In the genomic region with DNA sequence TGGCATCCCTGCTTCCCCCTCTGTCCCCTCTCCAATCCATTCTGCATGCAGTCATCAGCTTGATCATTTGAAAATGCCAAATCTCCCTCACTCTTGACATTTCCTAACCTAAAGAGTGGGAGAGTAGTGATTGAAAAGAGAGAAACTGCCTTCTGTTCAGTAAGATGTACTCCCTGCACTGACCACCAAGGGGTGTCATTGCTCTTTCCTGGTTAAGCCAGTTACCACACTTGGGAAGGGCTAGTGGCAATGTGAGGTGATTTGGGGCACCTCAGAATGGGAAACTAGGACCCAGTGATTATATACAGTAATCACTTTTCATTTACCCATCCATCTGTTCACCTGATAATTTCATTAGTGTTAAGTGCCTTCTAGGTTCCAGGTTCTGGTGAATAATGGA, we compare ENCODE assay signal across 1 cellular context.
TF ChIP-seq lines count a peak whose summit lies in the region.

No MANE protein-coding gene starts in this region.

TF ChIP-seq in WTC11, 78 proteins besides CTCF, POLR2A, EP300 and RAD21 (continued from another document):
- TF ChIP-seq, protein P1, sequence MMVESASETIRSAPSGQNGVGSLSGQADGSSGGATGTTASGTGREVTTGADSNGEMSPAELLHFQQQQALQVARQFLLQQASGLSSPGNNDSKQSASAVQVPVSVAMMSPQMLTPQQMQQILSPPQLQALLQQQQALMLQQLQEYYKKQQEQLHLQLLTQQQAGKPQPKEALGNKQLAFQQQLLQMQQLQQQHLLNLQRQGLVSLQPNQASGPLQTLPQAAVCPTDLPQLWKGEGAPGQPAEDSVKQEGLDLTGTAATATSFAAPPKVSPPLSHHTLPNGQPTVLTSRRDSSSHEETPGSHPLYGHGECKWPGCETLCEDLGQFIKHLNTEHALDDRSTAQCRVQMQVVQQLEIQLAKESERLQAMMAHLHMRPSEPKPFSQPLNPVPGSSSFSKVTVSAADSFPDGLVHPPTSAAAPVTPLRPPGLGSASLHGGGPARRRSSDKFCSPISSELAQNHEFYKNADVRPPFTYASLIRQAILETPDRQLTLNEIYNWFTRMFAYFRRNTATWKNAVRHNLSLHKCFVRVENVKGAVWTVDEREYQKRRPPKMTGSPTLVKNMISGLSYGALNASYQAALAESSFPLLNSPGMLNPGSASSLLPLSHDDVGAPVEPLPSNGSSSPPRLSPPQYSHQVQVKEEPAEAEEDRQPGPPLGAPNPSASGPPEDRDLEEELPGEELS (CRISPR knock-in tag; IDR thresholded peaks at IDR 0.05) = no peak
- no peak for TF ChIP-seq SOX15 (CRISPR knock-in tag; IDR thresholded peaks at IDR 0.05)
- no peak for TF ChIP-seq ETV6 (CRISPR knock-in tag; IDR thresholded peaks at IDR 0.05)
- no peak for TF ChIP-seq ZNF121 (CRISPR knock-in tag; IDR thresholded peaks at IDR 0.05)
